8 cellular contexts compared by ENCODE assay signal in genomic region chr6:44388135-44388487, GRCh38. TPM values are rescaled to one million over a fixed set of nuclear protein-coding genes. Genes with fewer than 3 reads are reported as not detected.
DNase-seq lines count a peak whose midpoint lies in the region; ATAC-seq and TF ChIP-seq lines count a peak whose summit lies in the region.

No MANE protein-coding gene starts in this region.

- H3K4me3 Mint-ChIP-seq in brain (peak overlapping the region; percentile 95 to 98 (median 97)), mesothelial cell of epicardium (peak overlapping the region; percentile 97)

- no peaks in the 10 kb centered on the region for H4K20me1 ChIP-seq in KMS-11 (ENCODE audit: insufficient read depth)

- peaks cover 7% of the 10 kb centered on the region for H3K27me3 Mint-ChIP-seq in brain
- H3K27me3 Mint-ChIP-seq in mesothelial cell of epicardium (ENCODE audit: low read depth), result no peaks in the 10 kb centered on the region

- no peak for TF ChIP-seq CTCF in KMS-11 (conservative IDR thresholded peaks at IDR 0.05; ENCODE audit: low read depth, low read length)
- no peak for TF ChIP-seq CTCF in brain (conservative IDR thresholded peaks at IDR 0.05)
- no peak for TF ChIP-seq CTCF in mesothelial cell of epicardium (IDR thresholded peaks at IDR 0.05; ENCODE audit: unreplicated experiment)
- TF ChIP-seq CTCF in GM13977 (IDR thresholded peaks at IDR 0.05; ENCODE audit: extremely low read depth, insufficient read depth, missing control alignments), result no peak

- H2AFZ ChIP-seq in KMS-11 (ENCODE audit: low read depth), result no peak overlapping the region; the same call in 1 of the 2 replicates

- H3K27me3 ChIP-seq in KMS-11 (ENCODE audit: insufficient read depth, low read depth), result no peaks in the 10 kb centered on the region

- ATAC-seq in HG03439 (IDR thresholded peaks at IDR 0.05; ENCODE audit: unreplicated experiment), result no peak

- peaks cover 35% of the 10 kb centered on the region for H3K79me2 ChIP-seq in KMS-11 (ENCODE audit: insufficient read depth, low read depth)

- H3K9ac ChIP-seq in KMS-11, result peak overlapping the region; percentile 39; the same call in 1 of the 2 replicates

- peaks cover 36% of the 10 kb centered on the region for H3K36me3 Mint-ChIP-seq in brain
- peaks cover 7% of the 10 kb centered on the region for H3K36me3 Mint-ChIP-seq in mesothelial cell of epicardium

- peaks cover 33% of the 10 kb centered on the region for H3K4me1 ChIP-seq in KMS-11 (ENCODE audit: low read depth, poor library complexity, severe bottlenecking)

- peak overlapping the region; percentile 57 to 100 (median 98) for H3K27ac Mint-ChIP-seq in brain
- H3K27ac Mint-ChIP-seq in mesothelial cell of epicardium, result peak overlapping the region; percentile 82

- H3K9me3 Mint-ChIP-seq in brain, result peaks cover 0 to 2% (median 0%) of the 10 kb centered on the region in 5 experiments
- no peaks in the 10 kb centered on the region for H3K9me3 Mint-ChIP-seq in mesothelial cell of epicardium

- no peak overlapping the region for H3K4me3 ChIP-seq in KMS-11 (IDR thresholded peaks at IDR 0.05; ENCODE audit: insufficient read depth, low read depth, low read length)

- in situ Hi-C loops in GM13977 (cut with MboI; ENCODE audit: low pct_unique_long_range_greater_than_20kb, low sequenced_read_pairs, unreplicated experiment), result no loop called here

- peaks cover 49% of the 10 kb centered on the region for H3K4me1 Mint-ChIP-seq in brain
- H3K4me1 Mint-ChIP-seq in mesothelial cell of epicardium, result peaks cover 32% of the 10 kb centered on the region

- H3K27ac ChIP-seq in KMS-11, result no peak overlapping the region

- peak overlapping the region; percentile 99 for H3K4me2 ChIP-seq in KMS-11

- 0 out of 2 replicates have a peak, but pooled peaks cover 5% of the 10 kb centered on the region for H3K36me3 ChIP-seq in KMS-11 (ENCODE audit: insufficient read depth)

- DNase-seq in NCI-H526 (lab: John Stamatoyannopoulos, UW) (peak; percentile 11 to 43), NCI-H526 treated with DMSO at 0.1 percent for 48 hours (lab: John Stamatoyannopoulos, UW) (no peak), mesothelial cell of epicardium (ENCODE audit: low spot score in 2 of 2, unreplicated experiment in 2 of 2) (no peak), GM13977 (ENCODE audit: low spot score) (no peak), NCI-H774 (lab: John Stamatoyannopoulos, UW) (no peak)

RNA-seq across cellular contexts. Expression of gene CDC5L, which starts 0.6 kb away (rescaled TPM):
- polyA plus RNA-seq in brain (ENCODE audit: insufficient read depth, low read depth, low replicate concordance), result 22.8 TPM
- total RNA-seq in mesothelial cell of epicardium, result 25.6 to 26.0 TPM (median 25.7 TPM) in 3 replicates

RNA-seq across cellular contexts. Expression of gene SPATS1, which starts 45.7 kb away (rescaled TPM):
- polyA plus RNA-seq in brain (ENCODE audit: insufficient read depth, low read depth, low replicate concordance), result not detected
- not detected in 3 replicates for total RNA-seq in mesothelial cell of epicardium

Comparison
In these comparisons a context has a peak if more than half of its experiments do, and no peak if none do; other contexts are left out.
1. DNase-seq: peak in NCI-H526 (2 of 2); none in NCI-H526 treated with DMSO at 0.1 percent for 48 hours (single experiment), mesothelial cell of epicardium (0 of 2), GM13977 (single experiment) and NCI-H774 (single experiment).